In the genomic region with DNA sequence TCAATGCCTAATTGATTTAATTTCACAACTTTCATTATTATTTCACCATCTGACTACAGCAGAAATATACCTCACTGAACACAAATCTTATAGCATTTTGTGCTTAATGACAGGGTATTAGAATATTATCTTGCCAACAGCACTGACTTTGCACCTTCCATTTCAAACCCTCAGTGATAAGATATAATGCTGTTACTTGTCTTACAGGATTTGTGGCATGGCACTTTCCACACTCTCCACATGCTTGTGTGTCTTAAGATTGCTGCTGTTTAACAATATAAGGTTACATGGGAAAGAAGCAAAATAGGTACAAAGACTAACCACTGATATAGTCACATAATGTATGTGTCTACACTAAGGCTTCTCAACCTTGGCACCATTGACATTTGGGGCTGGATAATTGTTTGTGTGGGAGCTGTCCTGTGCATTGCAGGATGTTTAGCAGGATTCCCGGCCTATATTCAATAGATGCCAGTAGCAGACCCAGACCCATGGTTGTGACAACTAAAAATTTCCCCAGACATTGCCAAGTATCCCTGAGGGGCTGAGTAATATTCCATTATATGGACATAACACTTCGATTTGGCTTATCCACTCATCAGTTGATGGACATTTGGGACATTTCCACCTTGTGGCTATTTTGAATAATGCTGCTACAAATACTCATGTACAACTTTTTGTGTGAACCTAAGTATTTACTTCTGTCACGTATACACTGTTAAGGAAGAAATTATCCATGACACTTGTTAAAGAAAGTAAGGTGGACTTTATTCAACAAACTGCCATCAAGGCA, we compare ENCODE assay signal across 1 cellular context.
TF ChIP-seq lines count a peak whose summit lies in the region.

No MANE protein-coding gene starts in this region.

TF ChIP-seq in WTC11, 78 proteins besides CTCF, POLR2A, EP300 and RAD21 (continued from another document):
- TF ChIP-seq, protein P1, sequence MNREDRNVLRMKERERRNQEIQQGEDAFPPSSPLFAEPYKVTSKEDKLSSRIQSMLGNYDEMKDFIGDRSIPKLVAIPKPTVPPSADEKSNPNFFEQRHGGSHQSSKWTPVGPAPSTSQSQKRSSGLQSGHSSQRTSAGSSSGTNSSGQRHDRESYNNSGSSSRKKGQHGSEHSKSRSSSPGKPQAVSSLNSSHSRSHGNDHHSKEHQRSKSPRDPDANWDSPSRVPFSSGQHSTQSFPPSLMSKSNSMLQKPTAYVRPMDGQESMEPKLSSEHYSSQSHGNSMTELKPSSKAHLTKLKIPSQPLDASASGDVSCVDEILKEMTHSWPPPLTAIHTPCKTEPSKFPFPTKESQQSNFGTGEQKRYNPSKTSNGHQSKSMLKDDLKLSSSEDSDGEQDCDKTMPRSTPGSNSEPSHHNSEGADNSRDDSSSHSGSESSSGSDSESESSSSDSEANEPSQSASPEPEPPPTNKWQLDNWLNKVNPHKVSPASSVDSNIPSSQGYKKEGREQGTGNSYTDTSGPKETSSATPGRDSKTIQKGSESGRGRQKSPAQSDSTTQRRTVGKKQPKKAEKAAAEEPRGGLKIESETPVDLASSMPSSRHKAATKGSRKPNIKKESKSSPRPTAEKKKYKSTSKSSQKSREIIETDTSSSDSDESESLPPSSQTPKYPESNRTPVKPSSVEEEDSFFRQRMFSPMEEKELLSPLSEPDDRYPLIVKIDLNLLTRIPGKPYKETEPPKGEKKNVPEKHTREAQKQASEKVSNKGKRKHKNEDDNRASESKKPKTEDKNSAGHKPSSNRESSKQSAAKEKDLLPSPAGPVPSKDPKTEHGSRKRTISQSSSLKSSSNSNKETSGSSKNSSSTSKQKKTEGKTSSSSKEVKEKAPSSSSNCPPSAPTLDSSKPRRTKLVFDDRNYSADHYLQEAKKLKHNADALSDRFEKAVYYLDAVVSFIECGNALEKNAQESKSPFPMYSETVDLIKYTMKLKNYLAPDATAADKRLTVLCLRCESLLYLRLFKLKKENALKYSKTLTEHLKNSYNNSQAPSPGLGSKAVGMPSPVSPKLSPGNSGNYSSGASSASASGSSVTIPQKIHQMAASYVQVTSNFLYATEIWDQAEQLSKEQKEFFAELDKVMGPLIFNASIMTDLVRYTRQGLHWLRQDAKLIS (CRISPR knock-in tag; IDR thresholded peaks at IDR 0.05; ENCODE audit: borderline replicate concordance): no peak
- TF ChIP-seq NFATC4 (CRISPR knock-in tag; IDR thresholded peaks at IDR 0.05): no peak
